In the genomic region with DNA sequence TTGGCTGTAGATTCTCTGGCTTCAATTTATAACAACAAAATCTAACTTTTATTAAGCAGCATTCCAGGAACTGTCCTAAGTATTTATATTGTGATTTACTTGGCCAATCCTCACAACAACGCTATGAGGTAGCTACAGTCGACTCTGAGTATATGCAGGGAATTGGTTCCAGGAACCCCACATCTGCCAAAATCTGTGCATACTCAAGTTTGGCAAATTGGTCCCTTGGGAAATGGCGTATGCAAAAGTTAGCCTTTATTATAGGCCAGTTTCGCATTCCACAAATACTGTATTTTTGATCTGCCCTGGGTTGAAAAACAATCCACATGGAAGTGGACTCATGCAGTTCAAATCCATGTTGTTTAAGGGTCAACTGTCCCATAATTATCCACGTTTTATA, we compare ENCODE assay signal across 20 cellular contexts. TPM values are rescaled to one million over a fixed set of nuclear protein-coding genes. Genes with fewer than 3 reads are reported as not detected.
DNase-seq lines count a peak whose midpoint lies in the region; ATAC-seq and TF ChIP-seq lines count a peak whose summit lies in the region.
"Had no signal": no experiment of that assay in that cellular context is flagged by ENCODE, and none has a peak within 500 bp of the region (broad histone marks: within the 10 kb centered on the region; RNA-seq: fewer than 3 reads in every experiment).

No MANE protein-coding gene starts in this region.

- H3K4me3 ChIP-seq in astrocyte of the spinal cord (ENCODE audit: low read depth, low read length) (no peak overlapping the region), mesenchymal stem cell (ENCODE audit: insufficient read depth in 1 of 2, low read depth in 1 of 2, low read length in 2 of 2) (no peak overlapping the region)
- H3K4me3 ChIP-seq: BLaER1, SJSA1 had no signal

- no peak overlapping the region for H2BK5ac ChIP-seq in mesenchymal stem cell (ENCODE audit: low read depth, low read length, poor library complexity, severe bottlenecking)

- H3K14ac ChIP-seq in mesenchymal stem cell (ENCODE audit: low read length in 2 of 2): no peak overlapping the region

- TF ChIP-seq CTCF in astrocyte of the spinal cord (IDR thresholded peaks at IDR 0.05; ENCODE audit: low read depth, low read length): no peak

- H3K18ac ChIP-seq in mesenchymal stem cell (ENCODE audit: low read depth in 1 of 2, low read length in 2 of 2): no peak overlapping the region

- no peak overlapping the region for H2AFZ ChIP-seq in mesenchymal stem cell (ENCODE audit: low read depth, low read length)

- H3K4me2 ChIP-seq in mesenchymal stem cell (ENCODE audit: low read length, poor library complexity, severe bottlenecking): no peak overlapping the region
- H3K4me2 ChIP-seq: BLaER1 had no signal

- WGBS in mesenchymal stem cell: 80% methylated on average over 5 of the region's 5 CpGs

- in situ Hi-C loops in astrocyte of the spinal cord (cut with HindIII; ENCODE audit: low sequenced_read_pairs): no loop called here

- no peaks in the 10 kb centered on the region for H3K36me3 ChIP-seq in mesenchymal stem cell (ENCODE audit: control insufficient read depth in 1 of 2, insufficient read depth in 2 of 2, low read depth in 1 of 2, low read length in 2 of 2)
- H3K36me3 ChIP-seq: BLaER1, SJSA1 had no signal

- H2BK15ac ChIP-seq in mesenchymal stem cell (ENCODE audit: low read depth, poor library complexity, severe bottlenecking): no peak overlapping the region

- H3K4ac ChIP-seq in mesenchymal stem cell (ENCODE audit: low read depth in 1 of 2, low read length in 2 of 2): no peak overlapping the region

- ATAC-seq in HG02642 (IDR thresholded peaks at IDR 0.05; ENCODE audit: poor library complexity, unreplicated experiment): no peak
- no peak for ATAC-seq in SK-N-SH treated with all-trans-retinoic acid at 6 μM for 48 hours

- H3K79me1 ChIP-seq in mesenchymal stem cell (replicated peaks; ENCODE audit: low read length, poor library complexity, severe bottlenecking): no peaks in the 10 kb centered on the region

- H2BK120ac ChIP-seq in mesenchymal stem cell (ENCODE audit: low read depth, low read length): no peak overlapping the region

- no peaks in the 10 kb centered on the region for H3K9me3 ChIP-seq in mesenchymal stem cell (ENCODE audit: control insufficient read depth, low read length)
- H3K9me3 ChIP-seq: BLaER1, SJSA1 had no signal

- no peaks in the 10 kb centered on the region for H3K27me3 ChIP-seq in mesenchymal stem cell (ENCODE audit: control insufficient read depth in 1 of 2, insufficient read depth in 1 of 2, low read length in 2 of 2)
- H3K27me3 ChIP-seq: BLaER1, SJSA1 had no signal

- DNase-seq in AG20443 (ENCODE audit: low spot score): peak; percentile 11
- peak; percentile 7 for DNase-seq in astrocyte of the spinal cord (ENCODE audit: low read depth, low spot score)
- DNase-seq in fibroblast of peridontal ligament (ENCODE audit: extremely low read depth): peak; percentile 63
- DNase-seq in mesenchymal stem cell: no peak
- no peak for DNase-seq in T-helper 2 cell
- DNase-seq in occipital lobe (lab: John Stamatoyannopoulos, UW): no peak
- DNase-seq: ACHN; CD8-positive, alpha-beta memory T cell; HCEC 1CT; NCI-H1436; NCI-H2081; NCI-H226; NCI-H526; NK-92 treated with Interleukin-12 subunit alpha and Interleukin-12 subunit beta, amount 100 ng/mL, for 24 hours; OCI-M1; RPMI8226 had no signal

- no peaks in the 10 kb centered on the region for H3K4me1 ChIP-seq in mesenchymal stem cell (ENCODE audit: control insufficient read depth, insufficient read depth, low read depth, low read length)

- no peak overlapping the region for H4K91ac ChIP-seq in mesenchymal stem cell (ENCODE audit: low read length)

- H2BK12ac ChIP-seq in mesenchymal stem cell (ENCODE audit: low read length in 2 of 2): no peak overlapping the region

- H2AK5ac ChIP-seq in mesenchymal stem cell (ENCODE audit: low read length, severe bottlenecking): no peak overlapping the region

- peak overlapping the region; percentile 40 for H3K9ac ChIP-seq in mesenchymal stem cell (ENCODE audit: low read length)
- H3K9ac ChIP-seq: BLaER1 had no signal

- no peak overlapping the region for H4K8ac ChIP-seq in mesenchymal stem cell (ENCODE audit: low read length)

- H3K23ac ChIP-seq in mesenchymal stem cell (ENCODE audit: low read length in 2 of 2): no peak overlapping the region

- no peak overlapping the region for H3K27ac ChIP-seq in mesenchymal stem cell (ENCODE audit: low read length, poor library complexity, severe bottlenecking)
- H3K27ac ChIP-seq: BLaER1, SJSA1 had no signal

TF ChIP-seq in SK-N-SH treated with all-trans-retinoic acid at 6 μM for 48 hours, 23 proteins besides CTCF, POLR2A, EP300 and RAD21:
- TF ChIP-seq PPARA (CRISPR knock-in tag; IDR thresholded peaks at IDR 0.05; ENCODE audit: borderline replicate concordance) (no peak), ZNF70 (CRISPR knock-in tag; IDR thresholded peaks at IDR 0.05) (no peak), TOX (CRISPR knock-in tag; IDR thresholded peaks at IDR 0.05; ENCODE audit: borderline replicate concordance) (no peak)

RNA-seq across cellular contexts. Expression of a gene that starts 53.9 kb away (rescaled TPM):
- 9.5 TPM for polyA plus RNA-seq in mesenchymal stem cell (2013, experiment 1 of 2)
- 10.1 TPM for polyA plus RNA-seq in mesenchymal stem cell (2013, experiment 2 of 2)
- total RNA-seq in occipital lobe: 50.2 TPM

Comparison
In these comparisons a context has a peak if more than half of its experiments do, and no peak if none do; other contexts are left out.
1. DNase-seq: peak in AG20443 (single experiment), astrocyte of the spinal cord (single experiment) and fibroblast of peridontal ligament (single experiment); none in mesenchymal stem cell (single experiment), T-helper 2 cell (0 of 5) and occipital lobe (single experiment).